Comparison of ENCODE assay signal across 14 cellular contexts in genomic region chr9:134189475-134190231, GRCh38. TPM values are rescaled to one million over a fixed set of nuclear protein-coding genes. Genes with fewer than 3 reads are reported as not detected.
DNase-seq lines count a peak whose midpoint lies in the region; ATAC-seq and TF ChIP-seq lines count a peak whose summit lies in the region.
"Had no signal": no experiment of that assay in that cellular context is flagged by ENCODE, and none has a peak within 500 bp of the region (broad histone marks: within the 10 kb centered on the region; RNA-seq: fewer than 3 reads in every experiment).

No MANE protein-coding gene starts in this region.

- H3K36me3 ChIP-seq in HUES6 (ENCODE audit: control insufficient read depth, insufficient read depth, low read length) (no peaks in the 10 kb centered on the region), adrenal gland (replicated peaks in 1 of 2) (no peaks in the 10 kb centered on the region), smooth muscle cell (ENCODE audit: low read depth) (no peaks in the 10 kb centered on the region)
- H3K36me3 ChIP-seq: SJSA1 had no signal

- TF ChIP-seq POLR2A in adrenal gland (IDR thresholded peaks at IDR 0.05) = no peak

- TF ChIP-seq CTCF in adrenal gland (IDR thresholded peaks at IDR 0.05) = no peak
- TF ChIP-seq CTCF in smooth muscle cell (IDR thresholded peaks at IDR 0.05; ENCODE audit: borderline replicate concordance, insufficient read depth, poor library complexity, severe bottlenecking) = no peak
- no peak for TF ChIP-seq CTCF in HFFc6 (IDR thresholded peaks at IDR 0.05)

- H3K4me3 Mint-ChIP-seq in HFFc6 = no peak overlapping the region

- peaks cover 24% of the 10 kb centered on the region for H3K27me3 Mint-ChIP-seq in HFFc6 (ENCODE audit: insufficient read depth)

- no peaks in the 10 kb centered on the region for H3K9me3 Mint-ChIP-seq in HFFc6
- H3K9me3 Mint-ChIP-seq: activated T-helper 2 cell treated with anti-CD3 and anti-CD28 coated beads, Interferon-gamma antibody, Interleukin-2, Interleukin-4, amounts not matched to agents 10 μg/mL and 5 μg/mL and 100 μg/mL, durations not matched to agents 14 hours and 24 hours and 36 hours had no signal

- H3K9ac ChIP-seq in HUES6 (ENCODE audit: low read length) (no peak overlapping the region), smooth muscle cell (ENCODE audit: low read depth) (no peak overlapping the region)

- no peaks in the 10 kb centered on the region for H4K20me1 ChIP-seq in smooth muscle cell (ENCODE audit: low read depth)

- H3K4me1 ChIP-seq in HUES6 (ENCODE audit: control insufficient read depth, insufficient read depth, low read length) = peaks cover 8% of the 10 kb centered on the region; the same call in 1 of the 2 replicates
- H3K4me1 ChIP-seq in adrenal gland (replicated peaks in 1 of 2) = peaks cover 0 to 25% of the 10 kb centered on the region in 2 donors
- no peaks in the 10 kb centered on the region for H3K4me1 ChIP-seq in smooth muscle cell (ENCODE audit: low read depth)
- H3K4me1 ChIP-seq: SJSA1 had no signal

- H3K4me3 ChIP-seq in HUES6 (ENCODE audit: low read depth, low read length) (peak overlapping the region; percentile 40; the same call in 1 of the 2 replicates), adrenal gland (no peak overlapping the region), smooth muscle cell (no peak overlapping the region)
- H3K4me3 ChIP-seq: coronary artery, lung, SJSA1, skin epidermis had no signal

- DNase-seq in adrenal gland (peak in 4 of 7 donors; percentile 14 to 55 (median 20)), left lobe of liver (ENCODE audit: low spot score) (peak; percentile 61), smooth muscle cell (lab: John Stamatoyannopoulos, UW; ENCODE audit: unreplicated experiment) (no peak), RKO (ENCODE audit: low spot score) (no peak), HFFc6 (no peak)
- no peak for DNase-seq in stimulated activated CD4-positive, alpha-beta T cell treated with anti-CD3 and anti-CD28 coated beads, Interleukin-1b, Interleukin-23, amount 100 ng/mL, for 48 hours
- DNase-seq: NCI-H69 had no signal

- H3K4me2 ChIP-seq in smooth muscle cell = peak overlapping the region; percentile 48

- H3F3A ChIP-seq in smooth muscle cell (ENCODE audit: low read depth) = no peaks in the 10 kb centered on the region

- intact Hi-C loops in adrenal gland (cut with DNase I) = loop anchor here in 1 of 2 donors (10.0 kb wide), 1 partner anchor 545 kb away; no protein-coding TSS in a partner anchor

- no peaks in the 10 kb centered on the region for H3K79me2 ChIP-seq in smooth muscle cell (ENCODE audit: low read depth)

- H3K27ac Mint-ChIP-seq in HFFc6 = no peak overlapping the region
- H3K27ac Mint-ChIP-seq: activated T-helper 2 cell treated with anti-CD3 and anti-CD28 coated beads, Interferon-gamma antibody, Interleukin-2, Interleukin-4, amounts not matched to agents 10 μg/mL and 5 μg/mL and 100 μg/mL, durations not matched to agents 14 hours and 24 hours and 36 hours had no signal

- H3K27me3 ChIP-seq in HUES6 (ENCODE audit: control insufficient read depth, insufficient read depth, low read length) = peaks cover 19% of the 10 kb centered on the region; the same call in 1 of the 2 replicates
- H3K27me3 ChIP-seq in adrenal gland = no peaks in the 10 kb centered on the region
- no peaks in the 10 kb centered on the region for H3K27me3 ChIP-seq in smooth muscle cell (ENCODE audit: low read depth)
- H3K27me3 ChIP-seq: SJSA1 had no signal

- WGBS in adrenal gland, 4 donors = 57 to 74% (median 66%) methylated on average over 17 to 24 of the region's 24 CpGs
- 84% methylated on average over 24 of the region's 24 CpGs for WGBS in smooth muscle cell (ENCODE audit: low lambda C conversion rate)

- no peaks in the 10 kb centered on the region for H3K9me3 ChIP-seq in HUES6 (ENCODE audit: control insufficient read depth, insufficient read depth, low read depth, low read length)
- no peaks in the 10 kb centered on the region for H3K9me3 ChIP-seq in adrenal gland (replicated peaks in 1 of 3)
- no peaks in the 10 kb centered on the region for H3K9me3 ChIP-seq in smooth muscle cell (replicated peaks; ENCODE audit: low read depth)
- H3K9me3 ChIP-seq: SJSA1 had no signal

- H3K27ac ChIP-seq in HUES6 (ENCODE audit: low read depth, low read length) (no peak overlapping the region), adrenal gland (peak overlapping the region in 2 of 5 donors; percentile 79 to 95), smooth muscle cell (ENCODE audit: low read depth) (no peak overlapping the region)
- H3K27ac ChIP-seq: coronary artery, SJSA1 had no signal

- ATAC-seq in left lobe of liver = peak; percentile 32

- no peaks in the 10 kb centered on the region for H3K4me1 Mint-ChIP-seq in HFFc6 (ENCODE audit: low read depth)

- H2AFZ ChIP-seq in smooth muscle cell (ENCODE audit: low read depth) = peak overlapping the region; percentile 55

- no peaks in the 10 kb centered on the region for H3K36me3 Mint-ChIP-seq in HFFc6 (ENCODE audit: low read depth)

RNA-seq across cellular contexts. Expression of gene RNU6ATAC, which starts 25.3 kb away (rescaled TPM):
- 100 to 1,000 TPM in 1 of 8 donors, 10 to 100 TPM in 3, not detected in 4; 20.2 to 101 (median 59.5) TPM for total RNA-seq in adrenal gland
- polyA plus RNA-seq in adrenal gland = not detected
- 25.8 TPM for total RNA-seq in left lobe of liver
- total RNA-seq in smooth muscle cell = not detected in 2 replicates
- polyA plus RNA-seq in smooth muscle cell = not detected in 2 replicates
- 100 to 1,000 TPM in 4 of 6 experiments, 10 to 100 TPM in 2; 23.5 to 228 (median 130) TPM for total RNA-seq in HFFc6 (2021; fragmentation: NEBNext Ultra II Directional; extraction: Animal tissue kit (Norgen Biotek cat#: 25700))
- total RNA-seq: M059J, SJSA1 had no signal
- polyA plus RNA-seq: lung had no signal

RNA-seq across cellular contexts. Expression of gene WDR5, which starts 53.8 kb away (rescaled TPM):
- total RNA-seq in adrenal gland = 10 to 100 TPM; 19.0 to 28.5 (median 26.4) TPM
- 10 to 100 TPM; 18.5 to 21.4 (median 19.5) TPM for polyA plus RNA-seq in adrenal gland
- total RNA-seq in left lobe of liver = 19.5 TPM
- total RNA-seq in smooth muscle cell = 8.9 and 9.8 TPM in 2 replicates
- 15.7 and 16.3 TPM in 2 replicates for polyA plus RNA-seq in smooth muscle cell
- 10 to 100 TPM; 24.6 to 31.1 (median 26.8) TPM for total RNA-seq in HFFc6 (2021; fragmentation: NEBNext Ultra II Directional; extraction: Animal tissue kit (Norgen Biotek cat#: 25700))

Comparison
In these comparisons a context has a peak if more than half of its experiments do, and no peak if none do; other contexts are left out.
1. DNase-seq: peak in adrenal gland (4 of 7) and left lobe of liver (single experiment); none in smooth muscle cell (single experiment), RKO (single experiment), HFFc6 (single experiment) and stimulated activated CD4-positive, alpha-beta T cell treated with anti-CD3 and anti-CD28 coated beads, Interleukin-1b, Interleukin-23, amount 100 ng/mL, for 48 hours (single experiment).